ENCODE assay signal across 23 cellular contexts in genomic region chr3:105328338-105328730, GRCh38.
"Had no signal": no experiment of that assay in that cellular context is flagged by ENCODE, and none has a peak within 500 bp of the region (broad histone marks: within the 10 kb centered on the region; RNA-seq: fewer than 3 reads in every experiment).

No MANE protein-coding gene starts in this region.

- H3K27ac ChIP-seq: body of pancreas, esophagus muscularis mucosa, lower lobe of right lung, transverse colon, WERI-Rb-1 had no signal

- FAIRE-seq: kidney, urothelium cell line had no signal

- H3K4me3 ChIP-seq: body of pancreas, esophagus muscularis mucosa, lower lobe of right lung, transverse colon had no signal

- H3K4me1 ChIP-seq: body of pancreas, esophagus muscularis mucosa, lower lobe of right lung, transverse colon had no signal

- ATAC-seq: activated CD8-positive, alpha-beta memory T cell treated with anti-CD3 and anti-CD28 coated beads, Interleukin-2, amount 10 ng/mL, durations not matched to agents 7 days and 5 days; activated CD8-positive, alpha-beta T cell treated with anti-CD3 and anti-CD28 coated beads for 36 hours; body of pancreas; naive thymus-derived CD4-positive, alpha-beta T cell; sciatic nerve; stimulated activated naive B cell treated with anti-CD40 and anti-IgM and Interleukin-4, amounts not matched to agents 10 μg/mL and 1 μg/mL and 100 μg/mL, for 72 hours had no signal

- H3K36me3 ChIP-seq: esophagus muscularis mucosa, lower lobe of right lung, transverse colon, WERI-Rb-1 had no signal

- DNase-seq: activated CD4-positive, alpha-beta T cell treated with anti-CD3 and anti-CD28 coated beads, Interleukin-2, amount 10 ng/mL, durations not matched to agents 7 days and 5 days; activated CD4-positive, CD25-positive, alpha-beta regulatory T cell treated with anti-CD3 and anti-CD28 coated beads, Interleukin-2, amount 50 U/mL, for 72 hours; activated CD8-positive, alpha-beta memory T cell treated with anti-CD3 and anti-CD28 coated beads, Interleukin-2, amount 10 ng/mL, durations not matched to agents 7 days and 5 days; activated CD8-positive, alpha-beta T cell treated with anti-CD3 and anti-CD28 coated beads for 36 hours; activated effector memory CD4-positive, alpha-beta T cell treated with anti-CD3 and anti-CD28 coated beads, Interleukin-2, amount 50 U/mL, for 16 hours; activated naive CD4-positive, alpha-beta T cell treated with anti-CD3 and anti-CD28 coated beads, Interleukin-2, amount 10 ng/mL, durations not matched to agents 7 days and 5 days; activated T-cell treated with anti-CD3 and anti-CD28 coated beads for 4 hours; body of pancreas; central memory CD4-positive, alpha-beta T cell; effector memory CD4-positive, alpha-beta T cell; foreskin fibroblast; kidney; lower lobe of right lung; naive thymus-derived CD4-positive, alpha-beta T cell; occipital lobe; stimulated activated CD4-positive, alpha-beta T cell treated with anti-CD3 and anti-CD28 coated beads, Interleukin-2, amount 100 ng/mL, for 48 hours; stimulated activated CD8-positive, alpha-beta memory T cell treated with anti-CD3 and anti-CD28 coated beads, Interleukin-4, amount 100 ng/mL, for 48 hours; stimulated activated naive B cell treated with anti-CD40 and anti-IgM and Interleukin-4, amounts not matched to agents 10 μg/mL and 1 μg/mL and 100 μg/mL, for 72 hours; transverse colon; WERI-Rb-1 had no signal

- H3K9me3 ChIP-seq: body of pancreas, transverse colon had no signal

- H3K27me3 ChIP-seq: body of pancreas, esophagus muscularis mucosa, transverse colon had no signal
